In the genomic region with DNA sequence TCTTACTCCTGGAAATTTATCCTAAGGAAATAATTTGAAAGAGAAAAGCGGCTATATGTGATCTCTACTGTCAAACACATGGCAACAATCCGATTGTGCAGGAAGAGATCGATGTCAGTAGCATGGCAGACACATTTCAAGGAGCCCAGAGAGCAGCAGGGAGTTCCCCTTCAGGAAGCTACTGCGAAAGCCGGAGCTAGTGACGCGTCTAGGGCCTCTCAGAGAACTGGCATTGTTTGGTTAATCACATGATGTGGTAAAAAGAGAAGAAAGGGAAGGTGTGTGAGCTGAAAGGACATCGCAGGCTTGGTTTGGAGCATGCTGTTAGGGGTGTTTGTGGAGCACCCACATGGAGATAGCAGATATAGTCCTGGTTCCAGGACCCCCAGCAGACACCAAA, we compare ENCODE assay signal across 17 cellular contexts.
DNase-seq lines count a peak whose midpoint lies in the region; ATAC-seq, FAIRE-seq and TF ChIP-seq lines count a peak whose summit lies in the region.
"Had no signal": no experiment of that assay in that cellular context is flagged by ENCODE, and none has a peak within 500 bp of the region (broad histone marks: within the 10 kb centered on the region; RNA-seq: fewer than 3 reads in every experiment).

No MANE protein-coding gene starts in this region.

- no peaks in the 10 kb centered on the region for H3K23me2 ChIP-seq in H1 (ENCODE audit: low read depth, low read length)

- no peak overlapping the region for H3K9ac ChIP-seq in H1 (replicated peaks in 1 of 4; ENCODE audit: extremely low read depth in 1 of 4, low read depth in 3 of 4, low read length in 3 of 4)

- H3K36me3 ChIP-seq in H1 (ENCODE audit: control insufficient read depth in 2 of 4, insufficient read depth in 4 of 4, low read length in 3 of 4) = no peaks in the 10 kb centered on the region
- H3K36me3 ChIP-seq in upper lobe of right lung = peaks cover 6% of the 10 kb centered on the region
- no peaks in the 10 kb centered on the region for H3K36me3 ChIP-seq in testis (ENCODE audit: low read depth, missing control alignments)
- H3K36me3 ChIP-seq: right lobe of liver, uterus had no signal

- no peak overlapping the region for H3K27ac Mint-ChIP-seq in activated naive CD4-positive, alpha-beta T cell treated with anti-CD3 and anti-CD28 coated beads, Interleukin-2, amount 10 ng/mL, durations not matched to agents 7 days and 5 days
- no peak overlapping the region for H3K27ac Mint-ChIP-seq in T-helper 2 cell treated with Interferon-gamma antibody and Interleukin-4, amounts not matched to agents 5 μg/mL and 100 μg/mL, for 36 hours
- H3K27ac Mint-ChIP-seq: activated naive CD4-positive, alpha-beta T cell treated with anti-CD3 and anti-CD28 coated beads, Interleukin-2, amount 50 U/mL, for 24 hours; dendritic cell treated with granulocyte-macrophage colony-stimulating factor and Interleukin-4, amounts not matched to agents 40 ng/mL and 50 ng/mL, for 4 days; natural killer cell had no signal

- CTCF ChIA-PET in activated naive CD4-positive, alpha-beta T cell treated with anti-CD3 and anti-CD28 coated beads, Interleukin-2, amount 10 ng/mL, durations not matched to agents 7 days and 5 days (lab: Charles Lee) = interaction anchor here (2.7 kb wide), 1 partner anchor 14 kb away, joined by 14 read pairs; no protein-coding TSS in a partner anchor
- CTCF ChIA-PET in H1 (lab: Charles Lee; ENCODE audit: partially characterized antibody) = interaction anchor here (1.2 to 11.4 kb wide), 4 partner anchors 10 to 16 kb away, joined by 3 to 72 read pairs (median 4); no protein-coding TSS in a partner anchor

- no peaks in the 10 kb centered on the region for H3K9me3 Mint-ChIP-seq in activated naive CD4-positive, alpha-beta T cell treated with anti-CD3 and anti-CD28 coated beads, Interleukin-2, amount 10 ng/mL, durations not matched to agents 7 days and 5 days
- no peaks in the 10 kb centered on the region for H3K9me3 Mint-ChIP-seq in T-helper 2 cell treated with Interferon-gamma antibody and Interleukin-4, amounts not matched to agents 5 μg/mL and 100 μg/mL, for 36 hours
- H3K9me3 Mint-ChIP-seq: activated naive CD4-positive, alpha-beta T cell treated with anti-CD3 and anti-CD28 coated beads, Interleukin-2, amount 50 U/mL, for 24 hours; dendritic cell treated with granulocyte-macrophage colony-stimulating factor and Interleukin-4, amounts not matched to agents 40 ng/mL and 50 ng/mL, for 4 days; natural killer cell had no signal

- H4K91ac ChIP-seq in H1 (replicated peaks; ENCODE audit: insufficient read length, low read length) = no peak overlapping the region

- no peak for TF ChIP-seq EP300 in H1 (IDR thresholded peaks at IDR 0.05; ENCODE audit: borderline replicate concordance in 1 of 2, low read depth in 2 of 2, low read length in 2 of 2)

- no peak for TF ChIP-seq POLR2A in H1 (IDR thresholded peaks at IDR 0.05; ENCODE audit: control extremely low read depth in 1 of 2, low read depth in 2 of 2, low read length in 2 of 2)
- TF ChIP-seq POLR2A in testis (IDR thresholded peaks at IDR 0.05) = no peak

- no peak overlapping the region for H2BK20ac ChIP-seq in H1 (ENCODE audit: low read length)

- FAIRE-seq in H1 (lab: Jason Lieb, UNC) = peak; percentile 13
- FAIRE-seq: islet of Langerhans had no signal

- H3K79me2 ChIP-seq in H1 (ENCODE audit: control insufficient read depth in 1 of 2, insufficient read depth in 2 of 2, low read length in 2 of 2) = no peaks in the 10 kb centered on the region

- H3K27ac ChIP-seq in H1 (ENCODE audit: low read depth, low read length) (no peak overlapping the region), upper lobe of right lung (no peak overlapping the region), testis (no peak overlapping the region)
- H3K27ac ChIP-seq: right lobe of liver, RWPE1, uterus had no signal

- no peak overlapping the region for H3K4me3 ChIP-seq in H1 (ENCODE audit: extremely low read depth in 1 of 4, insufficient read depth in 2 of 4, low read depth in 3 of 4, low read length in 4 of 4)
- no peak overlapping the region for H3K4me3 ChIP-seq in upper lobe of right lung
- no peak overlapping the region for H3K4me3 ChIP-seq in testis
- H3K4me3 ChIP-seq: right lobe of liver, uterus had no signal

- TF ChIP-seq CTCF in H1 (IDR thresholded peaks at IDR 0.05; ENCODE audit: control extremely low read depth in 1 of 3, insufficient read depth in 1 of 3, low read depth in 1 of 3, low read length in 3 of 3) (no peak), upper lobe of right lung (IDR thresholded peaks at IDR 0.05) (no peak), testis (IDR thresholded peaks at IDR 0.05) (no peak)

- H3K14ac ChIP-seq in H1 (ENCODE audit: insufficient read length) = no peak overlapping the region

- no peak overlapping the region for H3K4me3 Mint-ChIP-seq in activated naive CD4-positive, alpha-beta T cell treated with anti-CD3 and anti-CD28 coated beads, Interleukin-2, amount 10 ng/mL, durations not matched to agents 7 days and 5 days
- H3K4me3 Mint-ChIP-seq in T-helper 2 cell treated with Interferon-gamma antibody and Interleukin-4, amounts not matched to agents 5 μg/mL and 100 μg/mL, for 36 hours = no peak overlapping the region
- H3K4me3 Mint-ChIP-seq: activated naive CD4-positive, alpha-beta T cell treated with anti-CD3 and anti-CD28 coated beads, Interleukin-2, amount 50 U/mL, for 24 hours; dendritic cell treated with granulocyte-macrophage colony-stimulating factor and Interleukin-4, amounts not matched to agents 40 ng/mL and 50 ng/mL, for 4 days; natural killer cell had no signal

- no peaks in the 10 kb centered on the region for H3K36me3 Mint-ChIP-seq in activated naive CD4-positive, alpha-beta T cell treated with anti-CD3 and anti-CD28 coated beads, Interleukin-2, amount 10 ng/mL, durations not matched to agents 7 days and 5 days
- no peaks in the 10 kb centered on the region for H3K36me3 Mint-ChIP-seq in T-helper 2 cell treated with Interferon-gamma antibody and Interleukin-4, amounts not matched to agents 5 μg/mL and 100 μg/mL, for 36 hours (ENCODE audit: low read depth)
- H3K36me3 Mint-ChIP-seq: activated naive CD4-positive, alpha-beta T cell treated with anti-CD3 and anti-CD28 coated beads, Interleukin-2, amount 50 U/mL, for 24 hours; natural killer cell had no signal

- H3K4me1 ChIP-seq in H1 (replicated peaks in 1 of 4; ENCODE audit: control insufficient read depth in 3 of 4, insufficient read depth in 4 of 4, low read length in 3 of 4) (no peaks in the 10 kb centered on the region; a peak in 1 of 7 replicates), upper lobe of right lung (no peaks in the 10 kb centered on the region), testis (no peaks in the 10 kb centered on the region)
- H3K4me1 ChIP-seq: uterus had no signal

- H3K4me2 ChIP-seq in H1 (ENCODE audit: insufficient read depth in 1 of 2, low read depth in 2 of 2, low read length in 2 of 2) = no peak overlapping the region

- H3K4me1 Mint-ChIP-seq in activated naive CD4-positive, alpha-beta T cell treated with anti-CD3 and anti-CD28 coated beads, Interleukin-2, amount 10 ng/mL, durations not matched to agents 7 days and 5 days = peaks cover 5% of the 10 kb centered on the region
- peaks cover 5% of the 10 kb centered on the region for H3K4me1 Mint-ChIP-seq in T-helper 2 cell treated with Interferon-gamma antibody and Interleukin-4, amounts not matched to agents 5 μg/mL and 100 μg/mL, for 36 hours (ENCODE audit: low read depth)
- H3K4me1 Mint-ChIP-seq: natural killer cell had no signal

- no peak overlapping the region for H3K18ac ChIP-seq in H1 (ENCODE audit: extremely low read depth, low read length)

- H4K8ac ChIP-seq in H1 (ENCODE audit: extremely low read depth, insufficient read depth, low read length) = no peak overlapping the region

- peaks cover 20% of the 10 kb centered on the region for H3K27me3 Mint-ChIP-seq in activated naive CD4-positive, alpha-beta T cell treated with anti-CD3 and anti-CD28 coated beads, Interleukin-2, amount 10 ng/mL, durations not matched to agents 7 days and 5 days
- peaks cover 7% of the 10 kb centered on the region for H3K27me3 Mint-ChIP-seq in T-helper 2 cell treated with Interferon-gamma antibody and Interleukin-4, amounts not matched to agents 5 μg/mL and 100 μg/mL, for 36 hours (ENCODE audit: low read depth)
- H3K27me3 Mint-ChIP-seq: dendritic cell treated with granulocyte-macrophage colony-stimulating factor and Interleukin-4, amounts not matched to agents 40 ng/mL and 50 ng/mL, for 4 days had no signal

- ATAC-seq in upper lobe of right lung = peak; percentile 62
- ATAC-seq in GM19035 (IDR thresholded peaks at IDR 0.05; ENCODE audit: unreplicated experiment) = no peak
- ATAC-seq: right lobe of liver had no signal

- H3K9me3 ChIP-seq in H1 (ENCODE audit: insufficient read depth in 2 of 2, low read depth in 1 of 2, low read length in 1 of 2) (no peaks in the 10 kb centered on the region), upper lobe of right lung (no peaks in the 10 kb centered on the region), testis (no peaks in the 10 kb centered on the region)
- H3K9me3 ChIP-seq: right lobe of liver, uterus had no signal

- TF ChIP-seq RAD21 in H1 (IDR thresholded peaks at IDR 0.05 in 1 of 2, conservative IDR thresholded peaks at IDR 0.05 in 1 of 2; ENCODE audit: low read depth in 2 of 2, low read length in 2 of 2) = no peak

- H2BK12ac ChIP-seq in H1 (ENCODE audit: low read depth, low read length) = no peak overlapping the region

- H2BK5ac ChIP-seq in H1 (ENCODE audit: low read depth, low read length) = no peak overlapping the region

- POLR2A ChIA-PET in H1 (lab: Charles Lee; ENCODE audit: partially characterized antibody) = interaction anchor here (0.7 to 1.3 kb wide), 2 partner anchors 9 to 14 kb away, joined by 3 to 4 read pairs; no protein-coding TSS in a partner anchor

- no peak overlapping the region for H3K56ac ChIP-seq in H1 (replicated peaks; ENCODE audit: insufficient read length, low read depth, low read length)

- peak; percentile 51 for DNase-seq in activated naive CD4-positive, alpha-beta T cell treated with anti-CD3 and anti-CD28 coated beads, Interleukin-2, amount 10 ng/mL, durations not matched to agents 7 days and 5 days
- DNase-seq in activated naive CD4-positive, alpha-beta T cell (lab: John Stamatoyannopoulos, UW) = no peak
- peak; percentile 9 for DNase-seq in T-helper 2 cell treated with Interferon-gamma antibody and Interleukin-4, amounts not matched to agents 5 μg/mL and 100 μg/mL, for 36 hours (ENCODE audit: low spot score)
- DNase-seq in H1 (ENCODE audit: low read depth in 1 of 2, low spot score in 2 of 2) (peak in 1 of 2 experiments; percentile 41), upper lobe of right lung (no peak), testis (no peak), cerebellar cortex (ENCODE audit: low spot score) (no peak)
- DNase-seq: natural killer cell, NCI-H1048, NCI-H510A, right lobe of liver, uterus had no signal

- no peak overlapping the region for H2AFZ ChIP-seq in H1 (ENCODE audit: low read length)

- H3K27me3 ChIP-seq in H1 (replicated peaks in 1 of 4; ENCODE audit: control insufficient read depth in 3 of 4, extremely low read depth in 1 of 4, insufficient read depth in 3 of 4, low read length in 3 of 4) (0 out of 7 replicates have a peak, but pooled peaks cover 0 to 2% (median 0%) of the 10 kb centered on the region in 4 experiments), upper lobe of right lung (no peaks in the 10 kb centered on the region), testis (no peaks in the 10 kb centered on the region)
- H3K27me3 ChIP-seq: right lobe of liver, uterus had no signal

- H3K23ac ChIP-seq in H1 (ENCODE audit: insufficient read length) = no peak overlapping the region

- no peak overlapping the region for H2BK120ac ChIP-seq in H1 (replicated peaks; ENCODE audit: low read depth, low read length)

- intact Hi-C loops in upper lobe of right lung (cut with DNase I) = no loop called here
- intact Hi-C loops in testis (cut with DNase I; ENCODE audit: low total_unique reads) = no loop called here

- no peak overlapping the region for H2BK15ac ChIP-seq in H1 (ENCODE audit: low read length)

- H4K20me1 ChIP-seq in H1 (replicated peaks in 1 of 2; ENCODE audit: control insufficient read depth in 1 of 2, insufficient read depth in 2 of 2, low read length in 2 of 2) = no peaks in the 10 kb centered on the region

- WGBS in H1 (ENCODE audit: extremely low coverage in 1 of 2, insufficient coverage in 1 of 2, insufficient read length in 1 of 2, insufficient replicate concordance in 2 of 2, low coverage in 1 of 2, low lambda C conversion rate in 2 of 2, missing lambda C conversion rate in 1 of 2), 2 experiments = 73% methylated on average over 8 of the region's 8 CpGs; no CpG with 5 or more reads in 1 of the 2 experiments
- 81 to 88% methylated on average over 8 of the region's 8 CpGs for WGBS in testis, 2 donors

- no peaks in the 10 kb centered on the region for H3K79me1 ChIP-seq in H1 (ENCODE audit: low read depth, low read length)

- H2AK5ac ChIP-seq in H1 (ENCODE audit: low read depth, low read length) = no peak overlapping the region

- H3K4ac ChIP-seq in H1 (replicated peaks; ENCODE audit: insufficient read length, low read depth, low read length) = no peak overlapping the region

- no peak overlapping the region for H4K5ac ChIP-seq in H1 (ENCODE audit: insufficient read length, low read depth, low read length)

Comparison
In these comparisons a context has a peak if more than half of its experiments do, and no peak if none do; other contexts are left out.
1. DNase-seq: peak in activated naive CD4-positive, alpha-beta T cell treated with anti-CD3 and anti-CD28 coated beads, Interleukin-2, amount 10 ng/mL, durations not matched to agents 7 days and 5 days (single experiment) and T-helper 2 cell treated with Interferon-gamma antibody and Interleukin-4, amounts not matched to agents 5 μg/mL and 100 μg/mL, for 36 hours (single experiment); none in activated naive CD4-positive, alpha-beta T cell (0 of 4), upper lobe of right lung (single experiment), testis (single experiment) and cerebellar cortex (single experiment).